9 cellular contexts compared by ENCODE assay signal in the genomic region with DNA sequence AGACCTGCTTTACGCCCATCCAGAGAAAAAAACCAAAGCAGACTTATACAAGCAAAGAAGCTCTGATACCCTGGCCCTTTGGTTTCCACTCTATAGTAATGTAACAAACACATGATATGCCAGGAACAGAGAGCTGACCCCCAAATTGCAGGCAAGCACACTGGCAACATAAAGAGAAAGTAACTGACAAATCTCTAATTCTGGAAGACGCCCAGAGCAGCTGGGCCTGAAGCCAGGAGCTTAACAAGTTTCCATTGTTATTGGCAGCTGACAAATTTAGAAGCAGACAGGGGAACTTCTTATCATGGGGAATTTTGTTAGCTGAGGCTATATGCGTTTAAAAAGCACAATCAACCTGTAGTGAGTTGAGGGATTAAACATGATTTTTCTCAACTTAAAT.
DNase-seq lines count a peak whose midpoint lies in the region; ATAC-seq, FAIRE-seq and TF ChIP-seq lines count a peak whose summit lies in the region.
"Had no signal": no experiment of that assay in that cellular context is flagged by ENCODE, and none has a peak within 500 bp of the region (broad histone marks: within the 10 kb centered on the region; RNA-seq: fewer than 3 reads in every experiment).

No MANE protein-coding gene starts in this region.

- H3K4me3 ChIP-seq in body of pancreas (no peak overlapping the region), keratinocyte (ENCODE audit: control insufficient read depth in 2 of 3, extremely low read depth in 1 of 3, insufficient read depth in 2 of 3, low read depth in 1 of 3, low read length in 3 of 3) (no peak overlapping the region), tibial artery (no peak overlapping the region)

- peak; percentile 34 for FAIRE-seq in keratinocyte (lab: Jason Lieb, UNC)
- FAIRE-seq: A204.1 had no signal

- no peak overlapping the region for H2AFZ ChIP-seq in keratinocyte (ENCODE audit: control insufficient read depth, low read length)

- no peak overlapping the region for H3K4me2 ChIP-seq in keratinocyte (ENCODE audit: control insufficient read depth, extremely low read depth, insufficient read depth, low read depth, low read length)

- no peak for TF ChIP-seq POLR2A in body of pancreas (IDR thresholded peaks at IDR 0.05)

- H4K20me1 ChIP-seq in keratinocyte (ENCODE audit: control insufficient read depth, extremely low read depth, insufficient read depth, low read length), result no peaks in the 10 kb centered on the region

- no peaks in the 10 kb centered on the region for H3K79me2 ChIP-seq in keratinocyte (ENCODE audit: control insufficient read depth, insufficient read depth, low read length)

- H3K36me3 ChIP-seq in body of pancreas (replicated peaks in 1 of 2; ENCODE audit: insufficient read depth in 1 of 2, low read depth in 2 of 2) (no peaks in the 10 kb centered on the region), keratinocyte (ENCODE audit: control insufficient read depth in 2 of 2, extremely low read depth in 1 of 2, insufficient read depth in 2 of 2, low read length in 2 of 2) (no peaks in the 10 kb centered on the region), tibial artery (no peaks in the 10 kb centered on the region)

- intact Hi-C loops in body of pancreas (cut with DNase I), result no loop called here
- intact Hi-C loops in tibial artery (cut with DNase I; ENCODE audit: low total_unique reads), result no loop called here

- dilution Hi-C loops in keratinocyte (cut with MboI; ENCODE audit: extremely low pct_ligation_motif_present, low sequenced_read_pairs), result no loop called here

- no peak overlapping the region for H3K9ac ChIP-seq in keratinocyte (ENCODE audit: control insufficient read depth, extremely low read depth, insufficient read depth, low read length)

- no peaks in the 10 kb centered on the region for H3K9me1 ChIP-seq in keratinocyte (ENCODE audit: control insufficient read depth, extremely low read depth, insufficient read depth, low read length)

- H3K9me3 ChIP-seq in body of pancreas (no peaks in the 10 kb centered on the region), keratinocyte (ENCODE audit: control insufficient read depth, low read depth, low read length) (no peaks in the 10 kb centered on the region), tibial artery (no peaks in the 10 kb centered on the region)

- H3K4me1 ChIP-seq in body of pancreas (peaks cover 8% of the 10 kb centered on the region), keratinocyte (ENCODE audit: control insufficient read depth, extremely low read depth, insufficient read depth, low read length) (no peaks in the 10 kb centered on the region), tibial artery (peaks cover 0 to 17% (median 7%) of the 10 kb centered on the region in 4 donors)

- ATAC-seq in body of pancreas, result no peak
- ATAC-seq in GM21381 (IDR thresholded peaks at IDR 0.05; ENCODE audit: unreplicated experiment), result no peak
- ATAC-seq in GM19395 (IDR thresholded peaks at IDR 0.05; ENCODE audit: unreplicated experiment), result no peak

- H3K27ac ChIP-seq in body of pancreas (peak overlapping the region in 1 of 4 donors; percentile 26), keratinocyte (ENCODE audit: control insufficient read depth, insufficient read depth, low read length) (no peak overlapping the region), tibial artery (no peak overlapping the region)

- DNase-seq in NCI-H1417 (lab: John Stamatoyannopoulos, UW) (peak in 2 of 3 experiments; percentile 17 to 44), NCI-H1417 treated with DMSO at 0.1 percent for 48 hours (lab: John Stamatoyannopoulos, UW) (no peak), body of pancreas (peak; percentile 32 to 60 (median 46)), keratinocyte (ENCODE audit: low read depth, low spot score) (no peak), tibial artery (peak; percentile 74 to 79)
- DNase-seq in activated CD4-positive, alpha-beta T cell treated with anti-CD3 and anti-CD28 coated beads, Interleukin-2, amount 50 U/mL, for 48 hours, result no peak

- H3K27me3 ChIP-seq in body of pancreas (no peaks in the 10 kb centered on the region), keratinocyte (ENCODE audit: control insufficient read depth, extremely low read depth, insufficient read depth, low read length) (no peaks in the 10 kb centered on the region), tibial artery (no peaks in the 10 kb centered on the region)

- WGBS in body of pancreas, 2 donors, result 29 to 32% methylated on average over 3 of the region's 3 CpGs

- TF ChIP-seq CTCF in body of pancreas (IDR thresholded peaks at IDR 0.05) (no peak), keratinocyte (optimal IDR thresholded peaks at IDR 0.05 in 1 of 3, IDR thresholded peaks at IDR 0.05 in 1 of 3, conservative IDR thresholded peaks at IDR 0.05 in 1 of 3; ENCODE audit: extremely low read depth in 1 of 3, insufficient read depth in 2 of 3, low read length in 3 of 3) (no peak), tibial artery (IDR thresholded peaks at IDR 0.05) (no peak)

Comparison
In these comparisons a context has a peak if more than half of its experiments do, and no peak if none do; other contexts are left out.
1. DNase-seq: peak in NCI-H1417 (2 of 3), body of pancreas (4 of 4) and tibial artery (2 of 2); none in NCI-H1417 treated with DMSO at 0.1 percent for 48 hours (single experiment), keratinocyte (single experiment) and activated CD4-positive, alpha-beta T cell treated with anti-CD3 and anti-CD28 coated beads, Interleukin-2, amount 50 U/mL, for 48 hours (0 of 2).